13 cellular contexts compared by ENCODE assay signal in the genomic region with DNA sequence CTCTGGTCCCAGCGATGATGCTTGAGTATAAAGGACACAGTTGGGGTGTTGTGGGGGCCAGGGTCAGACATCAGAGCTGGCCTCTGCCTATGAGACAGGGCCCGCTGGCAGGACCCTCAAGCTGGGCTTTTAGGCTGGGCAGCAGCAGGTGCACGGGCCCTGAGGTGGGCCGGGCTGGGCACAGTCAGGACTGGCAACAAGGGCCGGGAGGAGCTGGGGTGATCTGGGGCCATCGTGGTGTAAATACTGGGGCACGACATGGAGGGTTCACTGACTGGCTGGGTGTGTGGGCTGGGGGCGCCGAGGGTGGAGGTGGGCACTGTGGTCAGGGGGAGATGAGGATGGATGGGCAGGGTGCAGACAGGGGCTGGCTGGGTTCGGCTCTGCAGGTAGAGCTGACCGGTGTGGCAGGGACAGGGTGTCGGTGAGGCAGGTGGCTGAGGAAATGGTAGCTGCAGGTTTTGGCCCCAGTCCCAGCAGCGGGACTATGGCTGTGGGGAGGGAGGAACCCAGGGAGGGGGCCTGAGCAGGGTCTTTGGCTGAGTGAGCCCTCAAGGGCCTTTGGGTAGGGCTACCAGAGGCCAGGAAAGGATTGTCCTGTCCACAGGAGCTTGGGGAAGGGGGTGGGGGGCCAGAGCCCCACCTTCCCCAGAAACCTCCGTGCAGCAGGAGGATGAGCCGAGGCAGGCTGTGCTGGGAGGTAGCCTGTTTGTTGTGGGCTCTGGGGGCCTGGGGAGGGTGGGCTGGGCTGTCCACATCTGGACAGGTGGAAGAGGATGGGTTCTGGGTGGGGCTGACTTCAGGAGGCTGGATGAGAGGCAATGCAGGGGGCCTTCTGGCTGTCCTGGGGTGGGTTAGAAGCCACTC.
DNase-seq lines count a peak whose midpoint lies in the region; ATAC-seq and TF ChIP-seq lines count a peak whose summit lies in the region.
"Had no signal": no experiment of that assay in that cellular context is flagged by ENCODE, and none has a peak within 500 bp of the region (broad histone marks: within the 10 kb centered on the region; RNA-seq: fewer than 3 reads in every experiment).

No MANE protein-coding gene starts in this region.

- TF ChIP-seq CTCF in upper lobe of right lung (IDR thresholded peaks at IDR 0.05): no peak

- H3K27ac Mint-ChIP-seq in activated naive CD8-positive, alpha-beta T cell treated with anti-CD3 and anti-CD28 coated beads, Interleukin-2, amount 10 ng/mL, durations not matched to agents 7 days and 5 days: peak overlapping the region; percentile 74
- H3K27ac Mint-ChIP-seq in activated naive CD8-positive, alpha-beta T cell treated with anti-CD3 and anti-CD28 coated beads for 36 hours: no peak overlapping the region
- H3K27ac Mint-ChIP-seq in activated naive CD4-positive, alpha-beta T cell treated with anti-CD3 and anti-CD28 coated beads, Interleukin-2, amount 50 U/mL, for 24 hours: peak overlapping the region; percentile 89
- H3K27ac Mint-ChIP-seq in memory B cell: peak overlapping the region; percentile 88
- H3K27ac Mint-ChIP-seq: activated CD4-positive, alpha-beta T cell treated with anti-CD3 and anti-CD28 coated beads, Interleukin-2, amount 10 ng/mL, durations not matched to agents 24 days and 14 days had no signal

- ATAC-seq in activated naive CD8-positive, alpha-beta T cell treated with anti-CD3 and anti-CD28 coated beads, Interleukin-2, amount 10 ng/mL, durations not matched to agents 7 days and 5 days (ENCODE audit: low read depth): no peak
- ATAC-seq in memory B cell (ENCODE audit: low read depth) (no peak), upper lobe of right lung (no peak)

- peak; percentile 25 for DNase-seq in activated naive CD8-positive, alpha-beta T cell treated with anti-CD3 and anti-CD28 coated beads, Interleukin-2, amount 10 ng/mL, durations not matched to agents 7 days and 5 days
- no peak for DNase-seq in activated naive CD8-positive, alpha-beta T cell treated with anti-CD3 and anti-CD28 coated beads for 36 hours
- DNase-seq in memory B cell (ENCODE audit: low spot score in 2 of 2) (no peak), upper lobe of right lung (peak; percentile 63), midbrain (lab: John Stamatoyannopoulos, UW) (no peak), GM19238 (ENCODE audit: insufficient read length, low spot score) (no peak)
- no peak for DNase-seq in effector memory CD4-positive, alpha-beta T cell
- DNase-seq: central memory CD4-positive, alpha-beta T cell; GOT3; NCI-H1105 had no signal

- no peaks in the 10 kb centered on the region for H3K27me3 ChIP-seq in upper lobe of right lung
- no peaks in the 10 kb centered on the region for H3K27me3 ChIP-seq in effector memory CD4-positive, alpha-beta T cell (replicated peaks; ENCODE audit: control insufficient read depth, insufficient read depth, low read length, poor library complexity, severe bottlenecking)
- H3K27me3 ChIP-seq: heart right ventricle had no signal

- no peaks in the 10 kb centered on the region for H3K27me3 Mint-ChIP-seq in activated naive CD8-positive, alpha-beta T cell treated with anti-CD3 and anti-CD28 coated beads, Interleukin-2, amount 10 ng/mL, durations not matched to agents 7 days and 5 days
- H3K27me3 Mint-ChIP-seq in activated naive CD8-positive, alpha-beta T cell treated with anti-CD3 and anti-CD28 coated beads for 36 hours: no peaks in the 10 kb centered on the region
- H3K27me3 Mint-ChIP-seq in activated naive CD4-positive, alpha-beta T cell treated with anti-CD3 and anti-CD28 coated beads, Interleukin-2, amount 50 U/mL, for 24 hours: no peaks in the 10 kb centered on the region
- H3K27me3 Mint-ChIP-seq in memory B cell: no peaks in the 10 kb centered on the region
- H3K27me3 Mint-ChIP-seq: activated CD4-positive, alpha-beta T cell treated with anti-CD3 and anti-CD28 coated beads, Interleukin-2, amount 10 ng/mL, durations not matched to agents 24 days and 14 days had no signal

- no peaks in the 10 kb centered on the region for H3K9me3 Mint-ChIP-seq in activated naive CD8-positive, alpha-beta T cell treated with anti-CD3 and anti-CD28 coated beads, Interleukin-2, amount 10 ng/mL, durations not matched to agents 7 days and 5 days
- no peaks in the 10 kb centered on the region for H3K9me3 Mint-ChIP-seq in activated naive CD8-positive, alpha-beta T cell treated with anti-CD3 and anti-CD28 coated beads for 36 hours
- no peaks in the 10 kb centered on the region for H3K9me3 Mint-ChIP-seq in activated naive CD4-positive, alpha-beta T cell treated with anti-CD3 and anti-CD28 coated beads, Interleukin-2, amount 50 U/mL, for 24 hours
- H3K9me3 Mint-ChIP-seq in memory B cell: no peaks in the 10 kb centered on the region
- H3K9me3 Mint-ChIP-seq: activated CD4-positive, alpha-beta T cell treated with anti-CD3 and anti-CD28 coated beads, Interleukin-2, amount 10 ng/mL, durations not matched to agents 24 days and 14 days had no signal

- H3K4me3 ChIP-seq in upper lobe of right lung: no peak overlapping the region
- no peak overlapping the region for H3K4me3 ChIP-seq in effector memory CD4-positive, alpha-beta T cell (ENCODE audit: insufficient read depth, low read depth, low read length, poor library complexity, severe bottlenecking)

- intact Hi-C loops in upper lobe of right lung (cut with DNase I): no loop called here

- POLR2A ChIA-PET in activated naive CD8-positive, alpha-beta T cell treated with anti-CD3 and anti-CD28 coated beads, Interleukin-2, amount 10 ng/mL, durations not matched to agents 7 days and 5 days (lab: Charles Lee): no interaction called here

- peaks cover 9% of the 10 kb centered on the region for H3K4me1 Mint-ChIP-seq in activated naive CD8-positive, alpha-beta T cell treated with anti-CD3 and anti-CD28 coated beads, Interleukin-2, amount 10 ng/mL, durations not matched to agents 7 days and 5 days
- H3K4me1 Mint-ChIP-seq in activated naive CD8-positive, alpha-beta T cell treated with anti-CD3 and anti-CD28 coated beads for 36 hours: peaks cover 21% of the 10 kb centered on the region
- peaks cover 37% of the 10 kb centered on the region for H3K4me1 Mint-ChIP-seq in activated naive CD4-positive, alpha-beta T cell treated with anti-CD3 and anti-CD28 coated beads, Interleukin-2, amount 50 U/mL, for 24 hours
- H3K4me1 Mint-ChIP-seq in memory B cell: peaks cover 33% of the 10 kb centered on the region

- no peaks in the 10 kb centered on the region for H3K36me3 Mint-ChIP-seq in activated naive CD8-positive, alpha-beta T cell treated with anti-CD3 and anti-CD28 coated beads, Interleukin-2, amount 10 ng/mL, durations not matched to agents 7 days and 5 days
- no peaks in the 10 kb centered on the region for H3K36me3 Mint-ChIP-seq in activated naive CD8-positive, alpha-beta T cell treated with anti-CD3 and anti-CD28 coated beads for 36 hours
- H3K36me3 Mint-ChIP-seq in activated naive CD4-positive, alpha-beta T cell treated with anti-CD3 and anti-CD28 coated beads, Interleukin-2, amount 50 U/mL, for 24 hours: no peaks in the 10 kb centered on the region
- peaks cover under 1% of the 10 kb centered on the region for H3K36me3 Mint-ChIP-seq in memory B cell

- peaks cover 4% of the 10 kb centered on the region for H3K4me1 ChIP-seq in upper lobe of right lung
- H3K4me1 ChIP-seq in effector memory CD4-positive, alpha-beta T cell (ENCODE audit: control insufficient read depth, insufficient read depth, low read length, poor library complexity, severe bottlenecking): no peaks in the 10 kb centered on the region

- H3K36me3 ChIP-seq in upper lobe of right lung: no peaks in the 10 kb centered on the region
- peaks cover 8% of the 10 kb centered on the region for H3K36me3 ChIP-seq in effector memory CD4-positive, alpha-beta T cell (ENCODE audit: control insufficient read depth, insufficient read depth, low read length)

- H3K4me3 Mint-ChIP-seq in activated naive CD8-positive, alpha-beta T cell treated with anti-CD3 and anti-CD28 coated beads, Interleukin-2, amount 10 ng/mL, durations not matched to agents 7 days and 5 days: no peak overlapping the region
- H3K4me3 Mint-ChIP-seq in activated naive CD8-positive, alpha-beta T cell treated with anti-CD3 and anti-CD28 coated beads for 36 hours: no peak overlapping the region
- peak overlapping the region; percentile 39 for H3K4me3 Mint-ChIP-seq in activated naive CD4-positive, alpha-beta T cell treated with anti-CD3 and anti-CD28 coated beads, Interleukin-2, amount 50 U/mL, for 24 hours
- H3K4me3 Mint-ChIP-seq in memory B cell: peak overlapping the region; percentile 74
- H3K4me3 Mint-ChIP-seq: activated CD4-positive, alpha-beta T cell treated with anti-CD3 and anti-CD28 coated beads, Interleukin-2, amount 10 ng/mL, durations not matched to agents 24 days and 14 days had no signal

- H3K9me3 ChIP-seq in upper lobe of right lung: no peaks in the 10 kb centered on the region
- no peaks in the 10 kb centered on the region for H3K9me3 ChIP-seq in effector memory CD4-positive, alpha-beta T cell (ENCODE audit: control insufficient read depth, low read length)
- H3K9me3 ChIP-seq: heart right ventricle had no signal

- H3K27ac ChIP-seq in upper lobe of right lung: peak overlapping the region; percentile 24
- no peak overlapping the region for H3K27ac ChIP-seq in effector memory CD4-positive, alpha-beta T cell (ENCODE audit: insufficient read depth, low read length, poor library complexity, severe bottlenecking)

Comparison
In these comparisons a context has a peak if more than half of its experiments do, and no peak if none do; other contexts are left out.
1. DNase-seq: peak in activated naive CD8-positive, alpha-beta T cell treated with anti-CD3 and anti-CD28 coated beads, Interleukin-2, amount 10 ng/mL, durations not matched to agents 7 days and 5 days (single experiment) and upper lobe of right lung (single experiment); none in activated naive CD8-positive, alpha-beta T cell treated with anti-CD3 and anti-CD28 coated beads for 36 hours (single experiment), memory B cell (0 of 2), effector memory CD4-positive, alpha-beta T cell (0 of 3), midbrain (single experiment) and GM19238 (single experiment).
2. H3K4me3 Mint-ChIP-seq: peak in activated naive CD4-positive, alpha-beta T cell treated with anti-CD3 and anti-CD28 coated beads, Interleukin-2, amount 50 U/mL, for 24 hours (single experiment) and memory B cell (single experiment); none in activated naive CD8-positive, alpha-beta T cell treated with anti-CD3 and anti-CD28 coated beads, Interleukin-2, amount 10 ng/mL, durations not matched to agents 7 days and 5 days (single experiment) and activated naive CD8-positive, alpha-beta T cell treated with anti-CD3 and anti-CD28 coated beads for 36 hours (single experiment).